In the genomic region with DNA sequence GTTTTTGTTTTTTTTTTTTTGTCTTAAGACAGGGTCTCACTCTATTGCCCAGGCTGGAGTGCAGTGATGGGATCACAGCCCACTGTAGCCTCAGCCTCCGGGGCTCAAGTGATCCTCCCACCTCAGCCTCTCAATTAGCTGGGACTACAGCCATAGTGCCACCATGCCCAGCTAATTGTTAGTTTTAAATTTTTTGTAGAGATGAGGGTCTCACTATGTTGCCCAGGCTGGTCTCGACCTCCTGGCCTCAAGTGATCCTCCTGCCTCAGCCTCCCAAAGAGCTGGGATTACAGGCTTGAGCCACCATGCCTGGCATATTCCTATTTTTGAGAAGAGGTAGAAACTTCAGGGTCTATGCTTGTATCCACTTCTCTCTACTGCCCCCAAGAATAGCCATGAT, we compare ENCODE assay signal across 4 cellular contexts. TPM values are rescaled to one million over a fixed set of nuclear protein-coding genes. Genes with fewer than 3 reads are reported as not detected.
"Had no signal": no experiment of that assay in that cellular context is flagged by ENCODE, and none has a peak within 500 bp of the region (broad histone marks: within the 10 kb centered on the region; RNA-seq: fewer than 3 reads in every experiment).

No MANE protein-coding gene starts in this region.

RNA-seq across cellular contexts. Expression of gene BAIAP2L2, which starts 8.3 kb away (rescaled TPM):
- total RNA-seq: HT1080 had no signal

RNA-seq across cellular contexts. Expression of gene SLC16A8, which starts 34.8 kb away (rescaled TPM):
- total RNA-seq: H1, HFFc6, HT1080, IMR-90 had no signal
- polyA plus RNA-seq: IMR-90 had no signal
